ENCODE assay signal across 8 cellular contexts in genomic region chr3:73100734-73101550, GRCh38. TPM values are rescaled to one million over a fixed set of nuclear protein-coding genes. Genes with fewer than 3 reads are reported as not detected.
DNase-seq lines count a peak whose midpoint lies in the region; ATAC-seq, FAIRE-seq and TF ChIP-seq lines count a peak whose summit lies in the region.

No MANE protein-coding gene starts in this region.

- TF ChIP-seq RAD21 in H1 (IDR thresholded peaks at IDR 0.05 in 1 of 2, conservative IDR thresholded peaks at IDR 0.05 in 1 of 2; ENCODE audit: low read depth in 2 of 2, low read length in 2 of 2): peak; percentile 96 to 97

- DNase-seq in CD14-positive monocyte (ENCODE audit: low spot score) (peak; percentile 56), GM19240 (ENCODE audit: insufficient read length, low spot score) (peak; percentile 88), NCI-H82 treated with DMSO at 0.1 percent for 48 hours (lab: John Stamatoyannopoulos, UW; ENCODE audit: unreplicated experiment) (peak; percentile 55), H1 (ENCODE audit: low read depth in 1 of 2, low spot score in 2 of 2) (peak; percentile 74 to 94), mesendoderm (peak; percentile 94)
- DNase-seq in activated CD8-positive, alpha-beta T cell treated with anti-CD3 and anti-CD28 coated beads for 36 hours: peak; percentile 90
- peak; percentile 39 to 56 for DNase-seq in stimulated activated CD8-positive, alpha-beta memory T cell treated with anti-CD3 and anti-CD28 coated beads, Interleukin-2, amount 100 ng/mL, for 1 hour (ENCODE audit: low read depth in 2 of 2)

- CTCF ChIA-PET in activated CD8-positive, alpha-beta T cell treated with anti-CD3 and anti-CD28 coated beads for 36 hours (lab: Charles Lee): interaction anchor here (0.6 to 4.8 kb wide), 17 partner anchors 8 to 1156 kb away, joined by 3 to 43 read pairs (median 3); no protein-coding TSS in a partner anchor
- CTCF ChIA-PET in H1 (lab: Charles Lee; ENCODE audit: partially characterized antibody): interaction anchor here (0.6 to 3.1 kb wide), 23 partner anchors 10 to 400 kb away, joined by 3 to 26 read pairs (median 3); no protein-coding TSS in a partner anchor

- ATAC-seq in HG03521 (IDR thresholded peaks at IDR 0.05; ENCODE audit: unreplicated experiment): peak; percentile 84
- peak; percentile 75 for ATAC-seq in activated CD8-positive, alpha-beta T cell treated with anti-CD3 and anti-CD28 coated beads for 36 hours

- H3K56ac ChIP-seq in H1 (replicated peaks; ENCODE audit: insufficient read length, low read depth, low read length): no peak overlapping the region
- H3K56ac ChIP-seq in mesendoderm (ENCODE audit: low read length): peak overlapping the region; percentile 1

- H3K18ac ChIP-seq in H1 (ENCODE audit: extremely low read depth, low read length): no peak overlapping the region
- H3K18ac ChIP-seq in mesendoderm (ENCODE audit: low read length): peak overlapping the region; percentile 22

- H3K9me3 ChIP-seq in H1 (ENCODE audit: insufficient read depth in 2 of 2, low read depth in 1 of 2, low read length in 1 of 2): no peaks in the 10 kb centered on the region

- H3K36me3 Mint-ChIP-seq in CD14-positive monocyte: no peaks in the 10 kb centered on the region
- H3K36me3 Mint-ChIP-seq in activated CD8-positive, alpha-beta T cell treated with anti-CD3 and anti-CD28 coated beads for 36 hours (ENCODE audit: low read depth): no peaks in the 10 kb centered on the region

- peak; percentile 96 for FAIRE-seq in H1 (lab: Jason Lieb, UNC)

- no peak overlapping the region for H2AK5ac ChIP-seq in H1 (ENCODE audit: low read depth, low read length)
- H2AK5ac ChIP-seq in mesendoderm (ENCODE audit: low read length): no peak overlapping the region

- no peaks in the 10 kb centered on the region for H3K23me2 ChIP-seq in H1 (ENCODE audit: low read depth, low read length)

- POLR2A ChIA-PET in activated CD8-positive, alpha-beta T cell treated with anti-CD3 and anti-CD28 coated beads for 36 hours (lab: Charles Lee): interaction anchor here (1.1 kb wide), 1 partner anchor 10 kb away, joined by 3 read pairs; no protein-coding TSS in a partner anchor
- POLR2A ChIA-PET in H1 (lab: Charles Lee; ENCODE audit: partially characterized antibody): interaction anchor here (0.6 to 0.8 kb wide), 2 partner anchors 367 to 858 kb away, joined by 3 to 5 read pairs; no protein-coding TSS in a partner anchor

- H4K5ac ChIP-seq in H1 (ENCODE audit: insufficient read length, low read depth, low read length) (no peak overlapping the region), mesendoderm (ENCODE audit: low read length) (no peak overlapping the region)

- no peak overlapping the region for H3K9ac ChIP-seq in H1 (replicated peaks in 1 of 4; ENCODE audit: extremely low read depth in 1 of 4, low read depth in 3 of 4, low read length in 3 of 4)
- H3K9ac ChIP-seq in mesendoderm (ENCODE audit: low read length): no peak overlapping the region

- no peak overlapping the region for H2BK15ac ChIP-seq in H1 (ENCODE audit: low read length)
- no peak overlapping the region for H2BK15ac ChIP-seq in mesendoderm (replicated peaks; ENCODE audit: low read depth)

- no peak overlapping the region for H2BK120ac ChIP-seq in H1 (replicated peaks; ENCODE audit: low read depth, low read length)
- no peak overlapping the region for H2BK120ac ChIP-seq in mesendoderm (ENCODE audit: low read depth, low read length)

- peak overlapping the region; percentile 35; the same call in 1 of the 2 replicates for H2BK20ac ChIP-seq in H1 (ENCODE audit: low read length)

- H3K4me3 ChIP-seq in H1 (ENCODE audit: extremely low read depth in 1 of 4, insufficient read depth in 2 of 4, low read depth in 3 of 4, low read length in 4 of 4) (no peak overlapping the region), mesendoderm (ENCODE audit: low read length) (no peak overlapping the region)

- no peak overlapping the region for H2BK5ac ChIP-seq in H1 (ENCODE audit: low read depth, low read length)
- no peak overlapping the region for H2BK5ac ChIP-seq in mesendoderm (ENCODE audit: low read length)

- H3K4me3 Mint-ChIP-seq in CD14-positive monocyte: no peak overlapping the region
- no peak overlapping the region for H3K4me3 Mint-ChIP-seq in activated CD8-positive, alpha-beta T cell treated with anti-CD3 and anti-CD28 coated beads for 36 hours

- TF ChIP-seq POLR2A in H1 (IDR thresholded peaks at IDR 0.05; ENCODE audit: control extremely low read depth in 1 of 2, low read depth in 2 of 2, low read length in 2 of 2): no peak

- H3K79me2 ChIP-seq in H1 (ENCODE audit: control insufficient read depth in 1 of 2, insufficient read depth in 2 of 2, low read length in 2 of 2) (no peaks in the 10 kb centered on the region), mesendoderm (ENCODE audit: control insufficient read depth, insufficient read depth, low read length) (no peaks in the 10 kb centered on the region)

- no peak overlapping the region for H4K91ac ChIP-seq in H1 (replicated peaks; ENCODE audit: insufficient read length, low read length)

- peaks cover 5% of the 10 kb centered on the region for H3K4me1 Mint-ChIP-seq in CD14-positive monocyte
- H3K4me1 Mint-ChIP-seq in activated CD8-positive, alpha-beta T cell treated with anti-CD3 and anti-CD28 coated beads for 36 hours (ENCODE audit: low read depth): no peaks in the 10 kb centered on the region

- no peak overlapping the region for H3K14ac ChIP-seq in H1 (ENCODE audit: insufficient read length)

- peaks cover 0 to 6% (median 0%) of the 10 kb centered on the region in 3 donors for H3K27me3 Mint-ChIP-seq in CD14-positive monocyte (ENCODE audit: low read depth in 3 of 3)
- H3K27me3 Mint-ChIP-seq in activated CD8-positive, alpha-beta T cell treated with anti-CD3 and anti-CD28 coated beads for 36 hours: no peaks in the 10 kb centered on the region

- no peak for TF ChIP-seq EP300 in H1 (IDR thresholded peaks at IDR 0.05; ENCODE audit: borderline replicate concordance in 1 of 2, low read depth in 2 of 2, low read length in 2 of 2)

- no peaks in the 10 kb centered on the region for H4K20me1 ChIP-seq in H1 (replicated peaks in 1 of 2; ENCODE audit: control insufficient read depth in 1 of 2, insufficient read depth in 2 of 2, low read length in 2 of 2)

- TF ChIP-seq CTCF in CD14-positive monocyte (IDR thresholded peaks at IDR 0.05): peak; percentile 97
- peak; percentile 88 for TF ChIP-seq CTCF in activated CD8-positive, alpha-beta T cell treated with anti-CD3 and anti-CD28 coated beads for 36 hours (IDR thresholded peaks at IDR 0.05)
- peak; percentile 88 to 98 (median 90) for TF ChIP-seq CTCF in H1 (IDR thresholded peaks at IDR 0.05; ENCODE audit: control extremely low read depth in 1 of 3, insufficient read depth in 1 of 3, low read depth in 1 of 3, low read length in 3 of 3)

- H3K23ac ChIP-seq in H1 (ENCODE audit: insufficient read length) (no peak overlapping the region), mesendoderm (ENCODE audit: low read length) (no peak overlapping the region)

- H3K4me2 ChIP-seq in H1 (ENCODE audit: insufficient read depth in 1 of 2, low read depth in 2 of 2, low read length in 2 of 2): peak overlapping the region in 1 of 2 experiments; percentile 15; a peak in 1 of 4 replicates
- H3K4me2 ChIP-seq in mesendoderm (ENCODE audit: low read length): no peak overlapping the region

- H2AFZ ChIP-seq in H1 (ENCODE audit: low read length): peak overlapping the region; percentile 76; the same call in 1 of the 2 replicates

- H3K27me3 ChIP-seq in H1 (replicated peaks in 1 of 4; ENCODE audit: control insufficient read depth in 3 of 4, extremely low read depth in 1 of 4, insufficient read depth in 3 of 4, low read length in 3 of 4) (no peaks in the 10 kb centered on the region), mesendoderm (ENCODE audit: insufficient read depth, low read length, poor library complexity) (no peaks in the 10 kb centered on the region)

- H3K4me1 ChIP-seq in H1 (replicated peaks in 1 of 4; ENCODE audit: control insufficient read depth in 3 of 4, insufficient read depth in 4 of 4, low read length in 3 of 4) (peaks cover 0 to 4% (median 1%) of the 10 kb centered on the region in 4 experiments; a peak in 3 of 7 replicates), mesendoderm (ENCODE audit: control insufficient read depth, low read depth, low read length) (no peaks in the 10 kb centered on the region)

- H3K36me3 ChIP-seq in H1 (ENCODE audit: control insufficient read depth in 2 of 4, insufficient read depth in 4 of 4, low read length in 3 of 4): no peaks in the 10 kb centered on the region
- no peaks in the 10 kb centered on the region for H3K36me3 ChIP-seq in mesendoderm (ENCODE audit: control insufficient read depth, insufficient read depth, low read length)

- intact Hi-C loops in CD14-positive monocyte (cut with micrococcal nuclease): loop anchor here (5.0 kb wide), 2 partner anchors 331 to 401 kb away; no protein-coding TSS in a partner anchor
- intact Hi-C loops in activated CD8-positive, alpha-beta T cell treated with anti-CD3 and anti-CD28 coated beads for 36 hours (cut with micrococcal nuclease): loop anchor here (1.0 to 2.0 kb wide), 2 partner anchors 332 to 401 kb away; no protein-coding TSS in a partner anchor

- peak overlapping the region in 1 of 7 donors; percentile 30 for H3K27ac Mint-ChIP-seq in CD14-positive monocyte
- no peak overlapping the region for H3K27ac Mint-ChIP-seq in activated CD8-positive, alpha-beta T cell treated with anti-CD3 and anti-CD28 coated beads for 36 hours

- no peak overlapping the region for H3K4ac ChIP-seq in H1 (replicated peaks; ENCODE audit: insufficient read length, low read depth, low read length)
- no peak overlapping the region for H3K4ac ChIP-seq in mesendoderm (ENCODE audit: low read depth, low read length)

- WGBS in H1 (ENCODE audit: extremely low coverage in 1 of 2, insufficient coverage in 1 of 2, insufficient read length in 1 of 2, insufficient replicate concordance in 2 of 2, low coverage in 1 of 2, low lambda C conversion rate in 2 of 2, missing lambda C conversion rate in 1 of 2), 2 experiments: 54% methylated on average over 10 of the region's 10 CpGs; no CpG with 5 or more reads in 1 of the 2 experiments
- WGBS in mesendoderm (ENCODE audit: extremely low coverage, insufficient coverage, low lambda C conversion rate): no CpG with 5 or more reads among the region's 10 CpGs

- no peak overlapping the region for H2BK12ac ChIP-seq in H1 (ENCODE audit: low read depth, low read length)

- H4K8ac ChIP-seq in H1 (ENCODE audit: extremely low read depth, insufficient read depth, low read length) (no peak overlapping the region), mesendoderm (ENCODE audit: low read depth, low read length) (no peak overlapping the region)

- no peak overlapping the region for H3K27ac ChIP-seq in H1 (ENCODE audit: low read depth, low read length)
- H3K27ac ChIP-seq in mesendoderm (ENCODE audit: low read depth, low read length): no peak overlapping the region

- no peaks in the 10 kb centered on the region; the same call in 1 of the 2 replicates for H3K79me1 ChIP-seq in H1 (ENCODE audit: low read depth, low read length)
- no peaks in the 10 kb centered on the region for H3K79me1 ChIP-seq in mesendoderm (ENCODE audit: low read length)

- peaks cover 0 to 6% (median 0%) of the 10 kb centered on the region in 7 donors for H3K9me3 Mint-ChIP-seq in CD14-positive monocyte
- H3K9me3 Mint-ChIP-seq in activated CD8-positive, alpha-beta T cell treated with anti-CD3 and anti-CD28 coated beads for 36 hours: no peaks in the 10 kb centered on the region

RNA-seq across cellular contexts. Expression of gene EBLN2, which starts 39.5 kb away (rescaled TPM):
- under 1 TPM; 0.27 to 0.40 TPM for polyA plus RNA-seq in CD14-positive monocyte
- 1 to 10 TPM; 4.9 to 5.0 TPM for total RNA-seq in activated CD8-positive, alpha-beta T cell treated with anti-CD3 and anti-CD28 coated beads for 36 hours
- total RNA-seq in H1 (2021; fragmentation: NEBNext Ultra II Directional; extraction: Animal tissue kit (Norgen Biotek cat#: 25700)): 3.8 and 3.9 TPM in 2 replicates
- polyA plus RNA-seq in H1 (2011; rRNA removed): 1.6 and 1.9 TPM in 2 replicates
- 2.9 TPM for polyA plus RNA-seq in H1 (2011; cell fraction: cytosol; rRNA removed)
- 4.4 TPM for polyA plus RNA-seq in H1 (2011; cell fraction: nucleus; rRNA removed)
- 2.7 to 5.3 TPM (median 3.4 TPM) in 4 replicates for polyA plus RNA-seq in H1 (2012, experiment 1 of 2)
- 0.58 TPM for polyA plus RNA-seq in H1 (2012, experiment 2 of 2)
- 2.6 TPM for polyA plus RNA-seq in H1 (2013, experiment 1 of 2)
- polyA plus RNA-seq in H1 (2013, experiment 2 of 2): 2.3 TPM
- polyA minus RNA-seq in H1 (2011; rRNA and poly(A)+ RNA removed): 14.4 and 16.5 TPM in 2 replicates
- polyA minus RNA-seq in H1 (2011; cell fraction: cytosol; rRNA and poly(A)+ RNA removed): 7.3 TPM
- 27.0 TPM for polyA minus RNA-seq in H1 (2011; cell fraction: nucleus; rRNA and poly(A)+ RNA removed)
- 2.6 TPM for polyA plus RNA-seq in mesendoderm (2013, experiment 1 of 2)
- polyA plus RNA-seq in mesendoderm (2013, experiment 2 of 2): 2.4 TPM
